In genomic region chr16:48499822-48500440, GRCh38 we compare ENCODE assay signal across 8 cellular contexts.
A peak's percentile ranks its signal among the peaks of the same experiment; 100 is the strongest.
DNase-seq lines count a peak whose midpoint lies in the region; TF ChIP-seq lines count a peak whose summit lies in the region.

No MANE protein-coding gene starts in this region.

- intact Hi-C loops in ascending aorta (cut with DNase I), result no loop called here
- intact Hi-C loops in activated T-helper 1 cell treated with anti-CD3 and anti-CD28 coated beads, Interleukin-12 subunit alpha, Interleukin-12 subunit beta, Interleukin-2, Interleukin-4 antibody, amounts not matched to agents 30 ng/mL and 10 ng/mL and 1 ng/mL, durations not matched to agents 14 hours and 24 hours and 36 hours (cut with micrococcal nuclease), result no loop called here

- peaks cover 34% of the 10 kb centered on the region for H3K4me1 Mint-ChIP-seq in HFFc6 (ENCODE audit: low read depth)
- no peaks in the 10 kb centered on the region for H3K4me1 Mint-ChIP-seq in activated T-helper 1 cell treated with anti-CD3 and anti-CD28 coated beads, Interleukin-12 subunit alpha, Interleukin-12 subunit beta, Interleukin-2, Interleukin-4 antibody, amounts not matched to agents 30 ng/mL and 10 ng/mL and 1 ng/mL, durations not matched to agents 14 hours and 24 hours and 36 hours (ENCODE audit: low read depth)

- no peak overlapping the region for H2AK5ac ChIP-seq in mesendoderm (ENCODE audit: low read length)

- H3K27me3 ChIP-seq in ascending aorta (no peaks in the 10 kb centered on the region), stomach smooth muscle (ENCODE audit: control insufficient read depth in 1 of 2, insufficient read depth in 2 of 2, low read length in 2 of 2) (no peaks in the 10 kb centered on the region), Karpas-422 (ENCODE audit: low read length) (no peaks in the 10 kb centered on the region), mesendoderm (ENCODE audit: insufficient read depth, low read length, poor library complexity) (no peaks in the 10 kb centered on the region)

- H3K79me1 ChIP-seq in mesendoderm (ENCODE audit: low read length), result no peaks in the 10 kb centered on the region

- H3K36me3 Mint-ChIP-seq in HFFc6 (ENCODE audit: low read depth), result no peaks in the 10 kb centered on the region
- H3K36me3 Mint-ChIP-seq in activated T-helper 1 cell treated with anti-CD3 and anti-CD28 coated beads, Interleukin-12 subunit alpha, Interleukin-12 subunit beta, Interleukin-2, Interleukin-4 antibody, amounts not matched to agents 30 ng/mL and 10 ng/mL and 1 ng/mL, durations not matched to agents 14 hours and 24 hours and 36 hours (ENCODE audit: low read depth), result no peaks in the 10 kb centered on the region

- H3K4me3 ChIP-seq in ascending aorta (peak overlapping the region in 1 of 2 donors; percentile 19), stomach smooth muscle (ENCODE audit: low read length in 2 of 2) (no peak overlapping the region), Karpas-422 (ENCODE audit: low read length) (no peak overlapping the region), mesendoderm (ENCODE audit: low read length) (no peak overlapping the region)

- H3K36me3 ChIP-seq in ascending aorta, result no peaks in the 10 kb centered on the region
- no peaks in the 10 kb centered on the region for H3K36me3 ChIP-seq in stomach smooth muscle (ENCODE audit: control insufficient read depth in 2 of 2, insufficient read depth in 2 of 2, low read length in 2 of 2)
- no peaks in the 10 kb centered on the region for H3K36me3 ChIP-seq in Karpas-422 (ENCODE audit: insufficient read depth, low read length)
- H3K36me3 ChIP-seq in mesendoderm (ENCODE audit: control insufficient read depth, insufficient read depth, low read length), result no peaks in the 10 kb centered on the region

- TF ChIP-seq CTCF in HFFc6 (IDR thresholded peaks at IDR 0.05) (no peak), ascending aorta (IDR thresholded peaks at IDR 0.05) (no peak)

- peak overlapping the region; percentile 25; the same call in 1 of the 2 replicates for H3K4me3 Mint-ChIP-seq in HFFc6
- no peak overlapping the region for H3K4me3 Mint-ChIP-seq in activated T-helper 1 cell treated with anti-CD3 and anti-CD28 coated beads, Interleukin-12 subunit alpha, Interleukin-12 subunit beta, Interleukin-2, Interleukin-4 antibody, amounts not matched to agents 30 ng/mL and 10 ng/mL and 1 ng/mL, durations not matched to agents 14 hours and 24 hours and 36 hours

- H3K27ac ChIP-seq in ascending aorta, result peak overlapping the region; percentile 66 to 69
- H3K27ac ChIP-seq in stomach smooth muscle (ENCODE audit: low read length), result peak overlapping the region; percentile 19
- no peak overlapping the region for H3K27ac ChIP-seq in Karpas-422 (ENCODE audit: low read length)
- no peak overlapping the region for H3K27ac ChIP-seq in mesendoderm (ENCODE audit: low read depth, low read length)

- H3K4me2 ChIP-seq in Karpas-422 (ENCODE audit: low read depth, low read length, poor library complexity, severe bottlenecking) (no peak overlapping the region), mesendoderm (ENCODE audit: low read length) (no peak overlapping the region)

- H3K9me3 Mint-ChIP-seq in HFFc6, result no peaks in the 10 kb centered on the region
- H3K9me3 Mint-ChIP-seq in activated T-helper 1 cell treated with anti-CD3 and anti-CD28 coated beads, Interleukin-12 subunit alpha, Interleukin-12 subunit beta, Interleukin-2, Interleukin-4 antibody, amounts not matched to agents 30 ng/mL and 10 ng/mL and 1 ng/mL, durations not matched to agents 14 hours and 24 hours and 36 hours, result peaks cover 7% of the 10 kb centered on the region

- H2BK15ac ChIP-seq in mesendoderm (replicated peaks; ENCODE audit: low read depth), result no peak overlapping the region

- H4K20me1 ChIP-seq in Karpas-422 (ENCODE audit: insufficient read depth, low read depth, low read length), result no peaks in the 10 kb centered on the region

- H3K9ac ChIP-seq in stomach smooth muscle (ENCODE audit: low read length in 2 of 2), result peak overlapping the region in 1 of 2 donors; percentile 33
- H3K9ac ChIP-seq in Karpas-422 (ENCODE audit: low read length), result no peak overlapping the region
- H3K9ac ChIP-seq in mesendoderm (ENCODE audit: low read length), result no peak overlapping the region

- H2BK120ac ChIP-seq in mesendoderm (ENCODE audit: low read depth, low read length), result no peak overlapping the region

- H3K27ac Mint-ChIP-seq in HFFc6, result peak overlapping the region; percentile 64
- H3K27ac Mint-ChIP-seq in activated T-helper 1 cell treated with anti-CD3 and anti-CD28 coated beads, Interleukin-12 subunit alpha, Interleukin-12 subunit beta, Interleukin-2, Interleukin-4 antibody, amounts not matched to agents 30 ng/mL and 10 ng/mL and 1 ng/mL, durations not matched to agents 14 hours and 24 hours and 36 hours, result no peak overlapping the region

- H3K9me3 ChIP-seq in ascending aorta, result no peaks in the 10 kb centered on the region
- no peaks in the 10 kb centered on the region for H3K9me3 ChIP-seq in stomach smooth muscle (ENCODE audit: control insufficient read depth in 2 of 2, low read length in 2 of 2)
- H3K9me3 ChIP-seq in Karpas-422 (ENCODE audit: low read length), result no peaks in the 10 kb centered on the region

- no peak overlapping the region for H2BK5ac ChIP-seq in mesendoderm (ENCODE audit: low read length)

- no peak overlapping the region for H4K5ac ChIP-seq in mesendoderm (ENCODE audit: low read length)

- peak; percentile 79 for DNase-seq in HFFc6
- peak in 1 of 2 donors; percentile 80 for DNase-seq in ascending aorta (ENCODE audit: low spot score in 2 of 2)
- DNase-seq in inferior parietal cortex (ENCODE audit: extremely low spot score), result peak; percentile 75
- DNase-seq in cerebellar cortex (ENCODE audit: low spot score), result no peak
- no peak for DNase-seq in activated T-helper 1 cell treated with anti-CD3 and anti-CD28 coated beads, Interleukin-12 subunit alpha, Interleukin-12 subunit beta, Interleukin-2, Interleukin-4 antibody, amounts not matched to agents 30 ng/mL and 10 ng/mL and 1 ng/mL, durations not matched to agents 14 hours and 24 hours and 36 hours (ENCODE audit: low spot score)
- no peak for DNase-seq in Karpas-422
- DNase-seq in mesendoderm, result no peak

- peaks cover 5% of the 10 kb centered on the region for H3K27me3 Mint-ChIP-seq in HFFc6 (ENCODE audit: insufficient read depth)
- H3K27me3 Mint-ChIP-seq in activated T-helper 1 cell treated with anti-CD3 and anti-CD28 coated beads, Interleukin-12 subunit alpha, Interleukin-12 subunit beta, Interleukin-2, Interleukin-4 antibody, amounts not matched to agents 30 ng/mL and 10 ng/mL and 1 ng/mL, durations not matched to agents 14 hours and 24 hours and 36 hours (ENCODE audit: insufficient read depth), result peaks cover 4% of the 10 kb centered on the region

- H3K23ac ChIP-seq in mesendoderm (ENCODE audit: low read length), result no peak overlapping the region

- H2AFZ ChIP-seq in Karpas-422 (ENCODE audit: low read length), result no peak overlapping the region

- H3K79me2 ChIP-seq in Karpas-422 (ENCODE audit: low read length) (no peaks in the 10 kb centered on the region), mesendoderm (ENCODE audit: control insufficient read depth, insufficient read depth, low read length) (no peaks in the 10 kb centered on the region)

- H3K56ac ChIP-seq in mesendoderm (ENCODE audit: low read length), result no peak overlapping the region

- H4K8ac ChIP-seq in mesendoderm (ENCODE audit: low read depth, low read length), result no peak overlapping the region

- H3K9me2 ChIP-seq in Karpas-422 (replicated peaks; ENCODE audit: insufficient read depth, low read length), result no peaks in the 10 kb centered on the region

- no peak overlapping the region for H3K4ac ChIP-seq in mesendoderm (ENCODE audit: low read depth, low read length)

- no CpG with 5 or more reads among the region's 3 CpGs for WGBS in mesendoderm (ENCODE audit: extremely low coverage, insufficient coverage, low lambda C conversion rate)

- H3K4me1 ChIP-seq in ascending aorta (peaks cover 0 to 28% of the 10 kb centered on the region in 2 donors), stomach smooth muscle (ENCODE audit: control insufficient read depth, insufficient read depth, low read length) (peaks cover 19% of the 10 kb centered on the region), Karpas-422 (ENCODE audit: low read length) (no peaks in the 10 kb centered on the region), mesendoderm (ENCODE audit: control insufficient read depth, low read depth, low read length) (peaks cover 2% of the 10 kb centered on the region)

- no peak overlapping the region for H3K18ac ChIP-seq in mesendoderm (ENCODE audit: low read length)

Comparison
In these comparisons a context has a peak if more than half of its experiments do, and no peak if none do; other contexts are left out.
1. DNase-seq: peak in HFFc6 (single experiment) and inferior parietal cortex (single experiment); none in cerebellar cortex (single experiment), activated T-helper 1 cell treated with anti-CD3 and anti-CD28 coated beads, Interleukin-12 subunit alpha, Interleukin-12 subunit beta, Interleukin-2, Interleukin-4 antibody, amounts not matched to agents 30 ng/mL and 10 ng/mL and 1 ng/mL, durations not matched to agents 14 hours and 24 hours and 36 hours (single experiment), Karpas-422 (single experiment) and mesendoderm (single experiment).
2. H3K27ac ChIP-seq: peak in ascending aorta (2 of 2) and stomach smooth muscle (single experiment); none in Karpas-422 (single experiment) and mesendoderm (single experiment).